21 cellular contexts compared by ENCODE assay signal in the genomic region with DNA sequence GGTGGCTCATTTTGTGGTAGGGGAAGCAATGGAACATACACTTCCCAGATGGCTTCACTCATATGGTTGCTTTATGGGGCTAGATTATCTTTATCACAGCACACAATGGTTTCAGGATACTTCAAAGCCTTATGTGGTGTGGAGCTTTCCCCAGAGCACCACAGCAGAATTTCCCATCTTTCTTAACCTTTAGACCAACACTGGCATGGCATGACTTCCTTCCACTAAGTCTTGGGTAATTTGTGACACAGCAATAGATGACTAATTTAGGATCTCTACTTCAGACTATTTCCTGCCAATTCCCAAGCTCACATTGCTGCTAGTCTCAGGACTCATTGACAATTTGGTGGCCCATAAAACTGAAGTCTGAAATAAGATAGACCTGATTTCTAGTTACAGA. TPM values are rescaled to one million over a fixed set of nuclear protein-coding genes. Genes with fewer than 3 reads are reported as not detected.
A peak's percentile ranks its signal among the peaks of the same experiment; 100 is the strongest.
DNase-seq lines count a peak whose midpoint lies in the region; ATAC-seq and TF ChIP-seq lines count a peak whose summit lies in the region.
"Had no signal": no experiment of that assay in that cellular context is flagged by ENCODE, and none has a peak within 500 bp of the region (broad histone marks: within the 10 kb centered on the region; RNA-seq: fewer than 3 reads in every experiment).

No MANE protein-coding gene starts in this region.

- H3K9me3 ChIP-seq in RWPE2 (ENCODE audit: severe bottlenecking) (no peaks in the 10 kb centered on the region), stomach (no peaks in the 10 kb centered on the region), right lobe of liver (no peaks in the 10 kb centered on the region)
- H3K9me3 ChIP-seq: body of pancreas had no signal

- H3K36me3 Mint-ChIP-seq in chondrocyte (ENCODE audit: low read depth) = no peaks in the 10 kb centered on the region
- H3K36me3 Mint-ChIP-seq: stimulated activated memory B cell treated with anti-CD40 and anti-IgM and Interleukin-4, amounts not matched to agents 10 μg/mL and 1 μg/mL and 100 μg/mL, for 72 hours had no signal

- H3K27ac Mint-ChIP-seq in chondrocyte (ENCODE audit: unreplicated experiment) = no peak overlapping the region
- H3K27ac Mint-ChIP-seq: stimulated activated memory B cell treated with anti-CD40 and anti-IgM and Interleukin-4, amounts not matched to agents 10 μg/mL and 1 μg/mL and 100 μg/mL, for 72 hours had no signal

- H3K27me3 ChIP-seq in RWPE2 (ENCODE audit: insufficient read depth, poor library complexity, severe bottlenecking) (no peaks in the 10 kb centered on the region), stomach (no peaks in the 10 kb centered on the region), right lobe of liver (no peaks in the 10 kb centered on the region)
- H3K27me3 ChIP-seq: body of pancreas had no signal

- H3K4me3 ChIP-seq in RWPE2 (ENCODE audit: severe bottlenecking) = no peak overlapping the region
- H3K4me3 ChIP-seq in stomach = no peak overlapping the region
- H3K4me3 ChIP-seq in right lobe of liver = no peak overlapping the region
- H3K4me3 ChIP-seq: body of pancreas had no signal

- DNase-seq in H4 (ENCODE audit: low spot score) (peak; percentile 15), RWPE2 (ENCODE audit: low spot score) (no peak), fibroblast of gingiva (ENCODE audit: low read depth) (peak; percentile 78), renal cortical epithelial cell (ENCODE audit: low read depth) (peak; percentile 99), stomach (no peak), chondrocyte (ENCODE audit: low spot score) (no peak), right lobe of liver (no peak)
- DNase-seq: activated gamma-delta T cell treated with Interleukin-2 at 50 U/mL for 16 hours; body of pancreas; DMS153; effector CD4-positive, alpha-beta T cell; head of caudate nucleus; KBM-7; left cardiac atrium; NCI-H1436 treated with DMSO at 0.1 percent for 48 hours; NCI-H446 treated with DMSO at 0.1 percent for 48 hours; occipital lobe had no signal

- H3K4me3 Mint-ChIP-seq in chondrocyte (ENCODE audit: unreplicated experiment) = no peak overlapping the region
- H3K4me3 Mint-ChIP-seq: stimulated activated memory B cell treated with anti-CD40 and anti-IgM and Interleukin-4, amounts not matched to agents 10 μg/mL and 1 μg/mL and 100 μg/mL, for 72 hours had no signal

- no peaks in the 10 kb centered on the region for H3K9me3 Mint-ChIP-seq in chondrocyte (ENCODE audit: low read depth)
- H3K9me3 Mint-ChIP-seq: stimulated activated memory B cell treated with anti-CD40 and anti-IgM and Interleukin-4, amounts not matched to agents 10 μg/mL and 1 μg/mL and 100 μg/mL, for 72 hours had no signal

- H3K4me1 ChIP-seq in RWPE2 (ENCODE audit: insufficient read depth, poor library complexity, severe bottlenecking) = no peaks in the 10 kb centered on the region
- H3K4me1 ChIP-seq in stomach = peaks cover 0 to 7% (median 0%) of the 10 kb centered on the region in 4 donors
- no peaks in the 10 kb centered on the region for H3K4me1 ChIP-seq in right lobe of liver
- H3K4me1 ChIP-seq: body of pancreas had no signal

- no peak for TF ChIP-seq CTCF in RWPE2 (IDR thresholded peaks at IDR 0.05; ENCODE audit: poor library complexity, severe bottlenecking)
- no peak for TF ChIP-seq CTCF in stomach (IDR thresholded peaks at IDR 0.05)
- no peak for TF ChIP-seq CTCF in chondrocyte (IDR thresholded peaks at IDR 0.05)
- TF ChIP-seq CTCF in right lobe of liver (IDR thresholded peaks at IDR 0.05) = no peak

- H3K36me3 ChIP-seq in RWPE2 (ENCODE audit: low read depth) = no peaks in the 10 kb centered on the region
- no peaks in the 10 kb centered on the region for H3K36me3 ChIP-seq in stomach
- H3K36me3 ChIP-seq in right lobe of liver = no peaks in the 10 kb centered on the region

- TF ChIP-seq POLR2A in stomach (IDR thresholded peaks at IDR 0.05) = no peak
- no peak for TF ChIP-seq POLR2A in right lobe of liver (IDR thresholded peaks at IDR 0.05)

- ATAC-seq in RWPE2 (ENCODE audit: low read depth) (peak; percentile 40; the same call in 1 of the 3 replicates), right lobe of liver (no peak), GM18907 (IDR thresholded peaks at IDR 0.05; ENCODE audit: unreplicated experiment) (no peak)
- ATAC-seq: body of pancreas; left cardiac atrium; stimulated activated memory B cell treated with anti-CD40 and anti-IgM and Interleukin-4, amounts not matched to agents 10 μg/mL and 1 μg/mL and 100 μg/mL, for 72 hours had no signal

- intact Hi-C loops in stomach (cut with DNase I; ENCODE audit: low total_unique reads) (no loop called here), right lobe of liver (cut with DNase I) (no loop called here)

- H3K4me1 Mint-ChIP-seq in chondrocyte (ENCODE audit: low read depth) = peaks cover 35% of the 10 kb centered on the region
- H3K4me1 Mint-ChIP-seq: stimulated activated memory B cell treated with anti-CD40 and anti-IgM and Interleukin-4, amounts not matched to agents 10 μg/mL and 1 μg/mL and 100 μg/mL, for 72 hours had no signal

- H3K27me3 Mint-ChIP-seq in chondrocyte (ENCODE audit: low read depth) = no peaks in the 10 kb centered on the region
- H3K27me3 Mint-ChIP-seq: stimulated activated memory B cell treated with anti-CD40 and anti-IgM and Interleukin-4, amounts not matched to agents 10 μg/mL and 1 μg/mL and 100 μg/mL, for 72 hours had no signal

- TF ChIP-seq EP300 in stomach (IDR thresholded peaks at IDR 0.05) = no peak

- H3K27ac ChIP-seq in RWPE2 (ENCODE audit: poor library complexity, severe bottlenecking) (no peak overlapping the region), stomach (no peak overlapping the region), right lobe of liver (no peak overlapping the region)
- H3K27ac ChIP-seq: body of pancreas, C4-2B, VCaP had no signal

RNA-seq across cellular contexts. Expression of a gene that starts 36.9 kb away (rescaled TPM):
- 5.6 and 14.6 TPM in 2 replicates for total RNA-seq in H4 (2014; rRNA removed; shearing (Covaris generic))
- 43.6 and 748 TPM in 2 replicates for total RNA-seq in renal cortical epithelial cell
- 1,000 to 10,000 TPM in 1 of 5 donors, 100 to 1,000 TPM in 4; 189 to 1,044 (median 516) TPM for total RNA-seq in stomach
- polyA plus RNA-seq in stomach = 100 to 1,000 TPM; 145 to 368 (median 223) TPM
- total RNA-seq in chondrocyte = 723 to 2,473 TPM (median 743 TPM) in 3 replicates
- total RNA-seq in right lobe of liver = 100 to 1,000 TPM in 5 of 6 experiments, 10 to 100 TPM in 1; 82.7 to 235 (median 164) TPM

Comparison
In these comparisons a context has a peak if more than half of its experiments do, and no peak if none do; other contexts are left out.
1. DNase-seq: peak in H4 (single experiment), fibroblast of gingiva (single experiment) and renal cortical epithelial cell (single experiment); none in RWPE2 (single experiment), stomach (single experiment), chondrocyte (single experiment) and right lobe of liver (0 of 3).